Comparison of ENCODE assay signal across 21 cellular contexts in the genomic region with DNA sequence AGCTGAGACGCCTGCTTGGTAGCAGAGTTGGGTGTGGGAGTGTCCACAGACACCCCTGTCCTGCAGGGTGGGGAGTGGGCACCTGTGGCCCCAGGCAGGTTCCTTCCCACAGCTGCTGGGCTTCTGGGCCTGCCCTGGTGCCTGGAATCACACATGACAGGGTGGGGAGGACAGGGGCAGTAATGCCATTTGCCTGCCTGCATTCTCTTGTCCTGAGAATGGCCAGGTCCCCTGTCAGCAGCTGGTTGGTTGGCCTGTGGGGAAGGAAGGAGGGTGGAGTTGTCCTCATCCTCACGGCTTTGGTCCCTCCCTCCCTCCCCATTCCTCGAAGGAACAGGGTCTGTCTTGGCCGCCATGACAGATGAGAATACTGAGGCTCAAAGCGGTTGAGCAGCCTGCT. TPM values are rescaled to one million over a fixed set of nuclear protein-coding genes. Genes with fewer than 3 reads are reported as not detected.
DNase-seq lines count a peak whose midpoint lies in the region; ATAC-seq and TF ChIP-seq lines count a peak whose summit lies in the region.
"Had no signal": no experiment of that assay in that cellular context is flagged by ENCODE, and none has a peak within 500 bp of the region (broad histone marks: within the 10 kb centered on the region; RNA-seq: fewer than 3 reads in every experiment).

No MANE protein-coding gene starts in this region.

- no peak overlapping the region for H3K4me2 ChIP-seq in mesenchymal stem cell (ENCODE audit: low read length, poor library complexity, severe bottlenecking)
- H3K4me2 ChIP-seq: BLaER1 had no signal

- TF ChIP-seq CTCF in Panc1 (IDR thresholded peaks at IDR 0.05), result no peak
- TF ChIP-seq CTCF in thyroid gland (IDR thresholded peaks at IDR 0.05), result no peak

- WGBS in mesenchymal stem cell, result 98% methylated on average over 4 of the region's 5 CpGs
- WGBS in thyroid gland, 2 donors, result 75 to 88% methylated on average over 1 to 4 of the region's 5 CpGs

- no peak overlapping the region for H2AK5ac ChIP-seq in mesenchymal stem cell (ENCODE audit: low read length, severe bottlenecking)

- no peak overlapping the region for H2BK5ac ChIP-seq in mesenchymal stem cell (ENCODE audit: low read depth, low read length, poor library complexity, severe bottlenecking)

- no peak overlapping the region for H3K14ac ChIP-seq in mesenchymal stem cell (ENCODE audit: low read length in 2 of 2)

- H4K8ac ChIP-seq in mesenchymal stem cell (ENCODE audit: low read length), result no peak overlapping the region

- DNase-seq in 8988T, result peak; percentile 23
- DNase-seq in D341Med (ENCODE audit: low spot score), result peak; percentile 14
- DNase-seq in Panc1 (ENCODE audit: low read depth, low spot score), result no peak
- no peak for DNase-seq in mesenchymal stem cell
- no peak for DNase-seq in ACHN
- DNase-seq in thyroid gland, result no peak
- DNase-seq in AML-193 (lab: John Stamatoyannopoulos, UW), result no peak
- DNase-seq in NCI-H2029 treated with DMSO at 0.1 percent for 48 hours (lab: John Stamatoyannopoulos, UW), result no peak
- DNase-seq: CD4-positive, CD25-positive, alpha-beta regulatory T cell; DMS53; NCI-H1048; NCI-H1417; NCI-H1694 treated with DMSO at 0.1 percent for 48 hours; NCI-H2171 treated with DMSO at 0.1 percent for 48 hours; NCI-H524; NCI-H774; PC-3; RPMI8226; SHP77 had no signal

- H4K91ac ChIP-seq in mesenchymal stem cell (ENCODE audit: low read length), result no peak overlapping the region

- H3K4me1 ChIP-seq in Panc1 (ENCODE audit: control insufficient read depth, insufficient read depth, low read length), result no peaks in the 10 kb centered on the region; the same call in 1 of the 2 replicates
- H3K4me1 ChIP-seq in mesenchymal stem cell (ENCODE audit: control insufficient read depth, insufficient read depth, low read depth, low read length), result peaks cover 27% of the 10 kb centered on the region
- H3K4me1 ChIP-seq in thyroid gland, result no peaks in the 10 kb centered on the region
- H3K4me1 ChIP-seq: BLaER1, HAP-1 had no signal

- no peak overlapping the region for H2BK12ac ChIP-seq in mesenchymal stem cell (ENCODE audit: low read length in 2 of 2)

- no peak overlapping the region for H3K18ac ChIP-seq in mesenchymal stem cell (ENCODE audit: low read depth in 1 of 2, low read length in 2 of 2)

- in situ Hi-C loops in Panc1 (cut with HindIII; ENCODE audit: low pct_unique_long_range_greater_than_20kb, low sequenced_read_pairs), result no loop called here
- in situ Hi-C loops in ACHN (cut with HindIII; ENCODE audit: low pct_ligation_motif_present, low pct_unique_long_range_greater_than_20kb, low sequenced_read_pairs), result no loop called here

- H3K4me3 ChIP-seq in Panc1 (ENCODE audit: low read depth in 2 of 2, low read length in 2 of 2) (no peak overlapping the region), mesenchymal stem cell (ENCODE audit: insufficient read depth in 1 of 2, low read depth in 1 of 2, low read length in 2 of 2) (no peak overlapping the region), thyroid gland (replicated peaks in 1 of 3) (no peak overlapping the region)
- H3K4me3 ChIP-seq: BLaER1, HAP-1 had no signal

- H3K36me3 ChIP-seq in Panc1 (ENCODE audit: control insufficient read depth, insufficient read depth, low read length), result no peaks in the 10 kb centered on the region
- H3K36me3 ChIP-seq in mesenchymal stem cell (ENCODE audit: control insufficient read depth in 1 of 2, insufficient read depth in 2 of 2, low read depth in 1 of 2, low read length in 2 of 2), result peaks cover 98 to 99% of the 10 kb centered on the region in 2 experiments
- peaks cover 27 to 29% of the 10 kb centered on the region in 2 donors for H3K36me3 ChIP-seq in thyroid gland

- no peak for TF ChIP-seq POLR2A in thyroid gland (IDR thresholded peaks at IDR 0.05)

- no peak overlapping the region for H3K4ac ChIP-seq in mesenchymal stem cell (ENCODE audit: low read depth in 1 of 2, low read length in 2 of 2)

- H2BK120ac ChIP-seq in mesenchymal stem cell (ENCODE audit: low read depth, low read length), result no peak overlapping the region

- 0 out of 2 replicates have a peak, but pooled peaks have one; percentile 6 for ATAC-seq in Panc1
- ATAC-seq: PC-3 had no signal

- no peak overlapping the region for H3K23ac ChIP-seq in mesenchymal stem cell (ENCODE audit: low read length in 2 of 2)

- intact Hi-C loops in Panc1 (cut with micrococcal nuclease; ENCODE audit: unreplicated experiment), result no loop called here
- intact Hi-C loops in thyroid gland (cut with DNase I), result no loop called here

- CTCF ChIA-PET in Panc1 (lab: Charles Lee), result no interaction called here

- no peak overlapping the region for H2AFZ ChIP-seq in mesenchymal stem cell (ENCODE audit: low read depth, low read length)

- no peak overlapping the region for H2BK15ac ChIP-seq in mesenchymal stem cell (ENCODE audit: low read depth, poor library complexity, severe bottlenecking)

- no TSS peak for BruUV-seq in Panc1 (replicated peaks; lab: Mats Ljungman, UMichigan)

- no peak overlapping the region for H3K27ac ChIP-seq in Panc1 (ENCODE audit: low read length)
- no peak overlapping the region for H3K27ac ChIP-seq in mesenchymal stem cell (ENCODE audit: low read length, poor library complexity, severe bottlenecking)
- no peak overlapping the region for H3K27ac ChIP-seq in thyroid gland
- H3K27ac ChIP-seq: BLaER1 had no signal

- POLR2A ChIA-PET in Panc1 (lab: Charles Lee), result interaction anchor here (0.7 kb wide), 1 partner anchor 10 kb away, joined by 3 read pairs; no protein-coding TSS in a partner anchor

- H3K9me3 ChIP-seq in Panc1 (ENCODE audit: control insufficient read depth, insufficient read depth, low read depth, low read length) (no peaks in the 10 kb centered on the region), mesenchymal stem cell (ENCODE audit: control insufficient read depth, low read length) (no peaks in the 10 kb centered on the region), thyroid gland (no peaks in the 10 kb centered on the region)
- H3K9me3 ChIP-seq: BLaER1, HAP-1 had no signal

- H3K79me1 ChIP-seq in mesenchymal stem cell (replicated peaks; ENCODE audit: low read length, poor library complexity, severe bottlenecking), result peaks cover 65% of the 10 kb centered on the region

- H3K27me3 ChIP-seq in Panc1 (ENCODE audit: control insufficient read depth, insufficient read depth, low read length), result no peaks in the 10 kb centered on the region
- no peaks in the 10 kb centered on the region for H3K27me3 ChIP-seq in mesenchymal stem cell (ENCODE audit: control insufficient read depth in 1 of 2, insufficient read depth in 1 of 2, low read length in 2 of 2)
- no peaks in the 10 kb centered on the region for H3K27me3 ChIP-seq in thyroid gland
- H3K27me3 ChIP-seq: BLaER1 had no signal

- peak overlapping the region; percentile 26 for H3K9ac ChIP-seq in mesenchymal stem cell (ENCODE audit: low read length)
- H3K9ac ChIP-seq: BLaER1 had no signal

RNA-seq across cellular contexts. Expression of a gene that starts 5.2 kb away (rescaled TPM):
- total RNA-seq in Panc1 (2021; ENCODE audit: unreplicated experiment) (3.4 TPM), thyroid gland (1 to 10 TPM in 3 of 4 donors, under 1 TPM in 1; 0.93 to 1.9 (median 1.6) TPM)
- 1.8 TPM for polyA plus RNA-seq in Panc1 (2012; ENCODE audit: insufficient read length)
- polyA plus RNA-seq in mesenchymal stem cell (2013, experiment 1 of 2), result 2.1 TPM
- polyA plus RNA-seq in mesenchymal stem cell (2013, experiment 2 of 2), result 2.1 TPM

RNA-seq across cellular contexts. Expression of a gene that starts 9.3 kb away (rescaled TPM):
- 26.8 TPM for total RNA-seq in Panc1 (2021; ENCODE audit: unreplicated experiment)
- 16.4 TPM for polyA plus RNA-seq in Panc1 (2012; ENCODE audit: insufficient read length)
- polyA plus RNA-seq in mesenchymal stem cell (2013, experiment 1 of 2), result 6.5 TPM
- polyA plus RNA-seq in mesenchymal stem cell (2013, experiment 2 of 2), result 5.2 TPM
- 10 to 100 TPM; 13.3 to 20.1 (median 17.7) TPM for total RNA-seq in thyroid gland

RNA-seq across cellular contexts. Expression of a gene that starts 9.5 kb away (rescaled TPM):
- total RNA-seq in Panc1 (2021; ENCODE audit: unreplicated experiment) (21.5 TPM), thyroid gland (10 to 100 TPM in 3 of 4 donors, 1 to 10 TPM in 1; 9.0 to 15.2 (median 11.9) TPM)
- polyA plus RNA-seq in Panc1 (2012; ENCODE audit: insufficient read length), result 26.7 TPM
- 11.3 TPM for polyA plus RNA-seq in mesenchymal stem cell (2013, experiment 1 of 2)
- 12.2 TPM for polyA plus RNA-seq in mesenchymal stem cell (2013, experiment 2 of 2)

RNA-seq across cellular contexts. Expression of a gene that starts 11.0 kb away (rescaled TPM):
- total RNA-seq in Panc1 (2021; ENCODE audit: unreplicated experiment) (109 TPM), thyroid gland (100 to 1,000 TPM in 2 of 4 donors, 10 to 100 TPM in 2; 58.7 to 145 (median 104) TPM)
- 175 TPM for polyA plus RNA-seq in Panc1 (2012; ENCODE audit: insufficient read length)
- polyA plus RNA-seq in mesenchymal stem cell (2013, experiment 1 of 2), result 237 TPM
- 255 TPM for polyA plus RNA-seq in mesenchymal stem cell (2013, experiment 2 of 2)

RNA-seq across cellular contexts. Expression of a gene that starts 24.6 kb away (rescaled TPM):
- total RNA-seq in Panc1 (2021; ENCODE audit: unreplicated experiment) (60.4 TPM), thyroid gland (10 to 100 TPM; 30.1 to 52.0 (median 40.5) TPM)
- 112 TPM for polyA plus RNA-seq in Panc1 (2012; ENCODE audit: insufficient read length)
- 43.8 TPM for polyA plus RNA-seq in mesenchymal stem cell (2013, experiment 1 of 2)
- polyA plus RNA-seq in mesenchymal stem cell (2013, experiment 2 of 2), result 43.8 TPM

Comparison
In these comparisons a context has a peak if more than half of its experiments do, and no peak if none do; other contexts are left out.
1. DNase-seq: peak in 8988T (single experiment) and D341Med (single experiment); none in Panc1 (single experiment), mesenchymal stem cell (single experiment), ACHN (single experiment), thyroid gland (0 of 2), AML-193 (0 of 2) and NCI-H2029 treated with DMSO at 0.1 percent for 48 hours (single experiment).